ENCODE assay signal across 25 cellular contexts in the genomic region with DNA sequence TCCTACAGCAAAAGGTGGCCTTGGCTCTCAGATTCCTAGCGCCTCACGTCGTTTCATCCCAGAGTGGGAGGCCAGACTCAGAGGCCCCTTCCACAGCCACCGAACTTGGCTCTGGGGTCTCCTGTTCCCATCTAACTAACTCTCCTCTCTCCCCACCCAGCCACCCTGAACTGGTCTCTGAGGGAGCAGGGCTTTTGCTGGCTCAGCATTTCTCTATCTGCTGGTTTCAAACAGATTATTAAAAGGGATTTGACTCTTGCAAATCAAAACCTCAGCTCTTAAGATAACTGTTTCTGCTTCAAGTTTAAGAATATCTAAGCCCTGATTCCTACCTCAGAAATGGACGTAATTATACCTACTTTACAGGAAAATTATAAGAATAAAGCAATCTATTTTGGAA.
"Had no signal": no experiment of that assay in that cellular context is flagged by ENCODE, and none has a peak within 500 bp of the region (broad histone marks: within the 10 kb centered on the region; RNA-seq: fewer than 3 reads in every experiment).

No MANE protein-coding gene starts in this region.

- H3K27me3 ChIP-seq: ovary, sigmoid colon, tibial nerve, vagina had no signal

- ATAC-seq: mucosa of descending colon; naive thymus-derived CD4-positive, alpha-beta T cell; natural killer cell treated with Interleukin-12 subunit alpha and Interleukin-12 subunit beta and Interleukin-15 and Interleukin-18, amount 100 ng/mL, for 72 hours; right cardiac atrium; stimulated activated memory B cell treated with anti-CD40 and anti-IgM and Interleukin-4, amounts not matched to agents 10 μg/mL and 1 μg/mL and 100 μg/mL, for 72 hours; stimulated activated naive CD8-positive, alpha-beta T cell treated with anti-CD3 and anti-CD28 coated beads, Interleukin-15, amount 100 ng/mL, for 72 hours had no signal

- DNase-seq: islet precursor cell; left ventricle myocardium inferior; mesendoderm; midbrain; mucosa of descending colon; naive thymus-derived CD4-positive, alpha-beta T cell; ovary; posterior cingulate gyrus; retina; right cardiac atrium; sigmoid colon; small intestine; stimulated activated CD4-positive, alpha-beta T cell treated with anti-CD3 and anti-CD28 coated beads, Interleukin-1b, Interleukin-23, amount 100 ng/mL, for 48 hours; stimulated activated CD4-positive, alpha-beta T cell treated with anti-CD3 and anti-CD28 coated beads, Interleukin-2, amount 100 ng/mL, for 48 hours; stimulated activated CD4-positive, alpha-beta T cell treated with anti-CD3 and anti-CD28 coated beads, Interleukin-4, amount 100 ng/mL, for 4 hours; stimulated activated CD8-positive, alpha-beta memory T cell treated with anti-CD3 and anti-CD28 coated beads, Interleukin-4, amount 100 ng/mL, for 48 hours; stimulated activated naive CD4-positive, alpha-beta T cell treated with Interleukin-2 at 50 U/mL for 16 hours; stimulated activated naive CD8-positive, alpha-beta T cell treated with anti-CD3 and anti-CD28 coated beads, Interleukin-15, amount 100 ng/mL, for 72 hours; substantia nigra had no signal

- H3K36me3 ChIP-seq: left ventricle myocardium inferior, ovary, prostate gland, sigmoid colon, tibial nerve, vagina had no signal

- H3K4me3 ChIP-seq: left ventricle myocardium inferior, lung, mucosa of descending colon, ovary, prostate gland, sigmoid colon, tibial nerve, vagina had no signal

- H3K9me3 ChIP-seq: left ventricle myocardium inferior, mucosa of descending colon, ovary, prostate gland, sigmoid colon, tibial nerve, vagina had no signal

- H3K27ac ChIP-seq: left ventricle myocardium inferior, ovary, prostate gland, sigmoid colon, tibial nerve, vagina had no signal

- H3K4me1 ChIP-seq: left ventricle myocardium inferior, prostate gland, sigmoid colon, tibial nerve, vagina had no signal

- FAIRE-seq: small intestine had no signal
